21 cellular contexts compared by ENCODE assay signal in genomic region chr10:113294868-113295267, GRCh38.
DNase-seq lines count a peak whose midpoint lies in the region; ATAC-seq, FAIRE-seq and TF ChIP-seq lines count a peak whose summit lies in the region.
"Had no signal": no experiment of that assay in that cellular context is flagged by ENCODE, and none has a peak within 500 bp of the region (broad histone marks: within the 10 kb centered on the region; RNA-seq: fewer than 3 reads in every experiment).

No MANE protein-coding gene starts in this region.

- DNase-seq in body of pancreas = peak; percentile 30 to 65 (median 58)
- DNase-seq in medulla oblongata (ENCODE audit: extremely low spot score) = peak; percentile 38
- peak in 3 of 6 donors; percentile 38 to 52 (median 45) for DNase-seq in pancreas
- peak; percentile 21 for DNase-seq in prostate gland (ENCODE audit: low spot score)
- DNase-seq in tibial nerve (ENCODE audit: low spot score in 2 of 2) = no peak
- DNase-seq: CD4-positive, CD25-positive, alpha-beta regulatory T cell; CD8-positive, alpha-beta memory T cell; DMS 273 treated with DMSO at 0.1 percent for 48 hours; DMS79; EL; GDM1; GOT3; HFFc6 had no signal

- H3K36me3 ChIP-seq in body of pancreas (replicated peaks in 1 of 2; ENCODE audit: insufficient read depth in 1 of 2, low read depth in 2 of 2) (no peaks in the 10 kb centered on the region), pancreas (no peaks in the 10 kb centered on the region), prostate gland (no peaks in the 10 kb centered on the region), tibial nerve (no peaks in the 10 kb centered on the region)
- H3K36me3 ChIP-seq: BLaER1, HAP-1 had no signal

- no peaks in the 10 kb centered on the region for H3K9me3 ChIP-seq in body of pancreas
- H3K9me3 ChIP-seq in pancreas = no peaks in the 10 kb centered on the region
- H3K9me3 ChIP-seq in prostate gland = no peaks in the 10 kb centered on the region
- no peaks in the 10 kb centered on the region for H3K9me3 ChIP-seq in tibial nerve
- H3K9me3 ChIP-seq: BLaER1, HAP-1 had no signal

- TF ChIP-seq CTCF in body of pancreas (IDR thresholded peaks at IDR 0.05) (no peak), pancreas (IDR thresholded peaks at IDR 0.05) (no peak), prostate gland (IDR thresholded peaks at IDR 0.05) (no peak), tibial nerve (IDR thresholded peaks at IDR 0.05) (no peak)

- no peak for FAIRE-seq in pancreas (lab: Jason Lieb, UNC)
- FAIRE-seq: D721Med, GM12878, H54 had no signal

- H3K4me1 ChIP-seq in body of pancreas = no peaks in the 10 kb centered on the region
- H3K4me1 ChIP-seq in pancreas = no peaks in the 10 kb centered on the region
- H3K4me1 ChIP-seq in prostate gland (replicated peaks) = no peaks in the 10 kb centered on the region
- H3K4me1 ChIP-seq in tibial nerve = peaks cover 0 to 7% (median 0%) of the 10 kb centered on the region in 4 donors
- H3K4me1 ChIP-seq: HAP-1 had no signal

- H3K4me3 ChIP-seq in body of pancreas (no peak overlapping the region), pancreas (no peak overlapping the region), prostate gland (no peak overlapping the region), tibial nerve (no peak overlapping the region)
- H3K4me3 ChIP-seq: BLaER1, GM12878, HAP-1 had no signal

- H3K27ac ChIP-seq in body of pancreas = peak overlapping the region in 3 of 4 donors; percentile 6 to 60 (median 31)
- H3K27ac ChIP-seq in pancreas = peak overlapping the region in 1 of 4 donors; percentile 4
- H3K27ac ChIP-seq in prostate gland = no peak overlapping the region
- no peak overlapping the region for H3K27ac ChIP-seq in tibial nerve
- H3K27ac ChIP-seq: BLaER1, C4-2B had no signal

- peak; percentile 87 for ATAC-seq in body of pancreas
- peak in 3 of 4 donors; percentile 25 to 82 (median 74) for ATAC-seq in pancreas
- no peak for ATAC-seq in GM18858 (IDR thresholded peaks at IDR 0.05; ENCODE audit: unreplicated experiment)
- ATAC-seq in HG03159 (IDR thresholded peaks at IDR 0.05; ENCODE audit: unreplicated experiment) = no peak
- ATAC-seq: GM12878 had no signal

- TF ChIP-seq EP300 in tibial nerve (IDR thresholded peaks at IDR 0.05) = no peak

- WGBS in body of pancreas, 2 donors = 46 to 68% methylated on average over 3 of the region's 3 CpGs
- 51 to 54% methylated on average over 3 of the region's 3 CpGs for WGBS in pancreas, 2 donors
- WGBS in prostate gland = 42% methylated on average over 3 of the region's 3 CpGs
- WGBS in tibial nerve, 2 donors = 80 to 84% methylated on average over 3 of the region's 3 CpGs

- TF ChIP-seq POLR2A in body of pancreas (IDR thresholded peaks at IDR 0.05) (no peak), prostate gland (IDR thresholded peaks at IDR 0.05) (no peak), tibial nerve (IDR thresholded peaks at IDR 0.05) (no peak)

- intact Hi-C loops in body of pancreas (cut with DNase I) = no loop called here
- intact Hi-C loops in pancreas (cut with DNase I) = no loop called here
- intact Hi-C loops in prostate gland (cut with DNase I) = no loop called here

- H3K27me3 ChIP-seq in body of pancreas (no peaks in the 10 kb centered on the region), pancreas (no peaks in the 10 kb centered on the region), prostate gland (replicated peaks; ENCODE audit: insufficient read depth) (no peaks in the 10 kb centered on the region), tibial nerve (no peaks in the 10 kb centered on the region)
- H3K27me3 ChIP-seq: BLaER1 had no signal

Comparison
In these comparisons a context has a peak if more than half of its experiments do, and no peak if none do; other contexts are left out.
1. ATAC-seq: peak in body of pancreas (single experiment) and pancreas (3 of 4); none in GM18858 (single experiment) and HG03159 (single experiment).
2. DNase-seq: peak in body of pancreas (4 of 4), medulla oblongata (single experiment) and prostate gland (single experiment); none in tibial nerve (0 of 2).
3. H3K27ac ChIP-seq: peak in body of pancreas (3 of 4); none in prostate gland (0 of 2) and tibial nerve (0 of 4).